3 cellular contexts compared by ENCODE assay signal in the genomic region with DNA sequence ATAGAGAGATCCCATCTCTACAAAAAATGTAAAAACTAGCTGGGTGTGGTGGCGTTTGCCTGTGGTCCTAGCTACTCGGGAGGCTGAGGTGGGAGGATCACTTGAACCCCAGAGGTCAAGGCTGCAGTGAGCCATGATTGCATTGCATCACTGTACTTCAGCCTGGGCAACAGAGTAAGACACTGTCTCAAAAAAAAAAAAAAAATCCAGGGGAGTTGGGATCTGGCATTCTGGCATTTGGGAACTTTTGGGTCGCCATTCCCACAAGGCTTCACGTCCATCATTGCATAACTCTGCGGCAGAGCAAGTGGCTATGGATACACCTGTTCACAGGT.
TF ChIP-seq lines count a peak whose summit lies in the region.

No MANE protein-coding gene starts in this region.

TF ChIP-seq in HepG2, 621 proteins besides CTCF, POLR2A, EP300 and RAD21:
- TF ChIP-seq DNMT1 (CRISPR knock-in tag; IDR thresholded peaks at IDR 0.05), result no peak
- TF ChIP-seq, protein P1, sequence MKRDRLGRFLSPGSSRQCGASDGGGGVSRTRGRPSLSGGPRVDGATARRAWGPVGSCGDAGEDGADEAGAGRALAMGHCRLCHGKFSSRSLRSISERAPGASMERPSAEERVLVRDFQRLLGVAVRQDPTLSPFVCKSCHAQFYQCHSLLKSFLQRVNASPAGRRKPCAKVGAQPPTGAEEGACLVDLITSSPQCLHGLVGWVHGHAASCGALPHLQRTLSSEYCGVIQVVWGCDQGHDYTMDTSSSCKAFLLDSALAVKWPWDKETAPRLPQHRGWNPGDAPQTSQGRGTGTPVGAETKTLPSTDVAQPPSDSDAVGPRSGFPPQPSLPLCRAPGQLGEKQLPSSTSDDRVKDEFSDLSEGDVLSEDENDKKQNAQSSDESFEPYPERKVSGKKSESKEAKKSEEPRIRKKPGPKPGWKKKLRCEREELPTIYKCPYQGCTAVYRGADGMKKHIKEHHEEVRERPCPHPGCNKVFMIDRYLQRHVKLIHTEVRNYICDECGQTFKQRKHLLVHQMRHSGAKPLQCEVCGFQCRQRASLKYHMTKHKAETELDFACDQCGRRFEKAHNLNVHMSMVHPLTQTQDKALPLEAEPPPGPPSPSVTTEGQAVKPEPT (CRISPR knock-in tag; IDR thresholded peaks at IDR 0.05; ENCODE audit: low read depth), result no peak
- TF ChIP-seq, protein P2, sequence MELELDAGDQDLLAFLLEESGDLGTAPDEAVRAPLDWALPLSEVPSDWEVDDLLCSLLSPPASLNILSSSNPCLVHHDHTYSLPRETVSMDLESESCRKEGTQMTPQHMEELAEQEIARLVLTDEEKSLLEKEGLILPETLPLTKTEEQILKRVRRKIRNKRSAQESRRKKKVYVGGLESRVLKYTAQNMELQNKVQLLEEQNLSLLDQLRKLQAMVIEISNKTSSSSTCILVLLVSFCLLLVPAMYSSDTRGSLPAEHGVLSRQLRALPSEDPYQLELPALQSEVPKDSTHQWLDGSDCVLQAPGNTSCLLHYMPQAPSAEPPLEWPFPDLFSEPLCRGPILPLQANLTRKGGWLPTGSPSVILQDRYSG (CRISPR knock-in tag; IDR thresholded peaks at IDR 0.05), result no peak

TF ChIP-seq in HEK293, 187 proteins besides CTCF, POLR2A, EP300 and RAD21:
- TF ChIP-seq HOXA7 (CRISPR knock-in tag; IDR thresholded peaks at IDR 0.05; ENCODE audit: borderline replicate concordance) (no peak), ZNF121 (tag by site-specific recombination; IDR thresholded peaks at IDR 0.05) (peak; percentile 79)

TF ChIP-seq in WTC11, 78 proteins besides CTCF, POLR2A, EP300 and RAD21:
- peak; percentile 69; the same call in 1 of the 2 replicates for TF ChIP-seq ZNF121 (CRISPR knock-in tag; IDR thresholded peaks at IDR 0.05)
- TF ChIP-seq RORB (CRISPR knock-in tag; IDR thresholded peaks at IDR 0.05), result no peak
